1 cellular context compared by ENCODE assay signal in the genomic region with DNA sequence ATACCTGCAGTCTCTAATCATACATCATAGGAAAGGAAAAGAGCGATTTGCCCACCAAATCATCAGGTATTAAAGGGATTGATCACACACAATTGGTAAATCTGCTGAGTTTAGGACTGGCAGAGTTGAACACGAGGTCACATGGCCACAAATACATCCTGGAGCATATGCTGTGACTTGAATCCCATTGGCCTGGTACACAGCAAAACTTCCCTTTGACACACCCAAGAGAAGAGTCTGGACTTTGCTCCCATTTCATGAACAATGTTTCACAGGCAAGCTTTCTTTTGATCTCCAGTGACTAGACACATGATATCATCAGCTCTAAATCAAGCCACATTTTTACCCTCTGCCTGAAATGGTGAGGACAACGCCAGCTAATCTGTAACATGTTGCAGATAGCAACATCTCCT.
A peak's percentile ranks its signal among the peaks of the same experiment; 100 is the strongest.
TF ChIP-seq lines count a peak whose summit lies in the region.

No MANE protein-coding gene starts in this region.

TF ChIP-seq in HepG2, 621 proteins besides CTCF, POLR2A, EP300 and RAD21 (continued from another document and continues in another):
- TF ChIP-seq, protein P1, sequence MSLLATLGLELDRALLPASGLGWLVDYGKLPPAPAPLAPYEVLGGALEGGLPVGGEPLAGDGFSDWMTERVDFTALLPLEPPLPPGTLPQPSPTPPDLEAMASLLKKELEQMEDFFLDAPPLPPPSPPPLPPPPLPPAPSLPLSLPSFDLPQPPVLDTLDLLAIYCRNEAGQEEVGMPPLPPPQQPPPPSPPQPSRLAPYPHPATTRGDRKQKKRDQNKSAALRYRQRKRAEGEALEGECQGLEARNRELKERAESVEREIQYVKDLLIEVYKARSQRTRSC (CRISPR knock-in tag; IDR thresholded peaks at IDR 0.05; ENCODE audit: low read depth), result no peak
- TF ChIP-seq, protein P2, sequence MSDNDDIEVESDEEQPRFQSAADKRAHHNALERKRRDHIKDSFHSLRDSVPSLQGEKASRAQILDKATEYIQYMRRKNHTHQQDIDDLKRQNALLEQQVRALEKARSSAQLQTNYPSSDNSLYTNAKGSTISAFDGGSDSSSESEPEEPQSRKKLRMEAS (IDR thresholded peaks at IDR 0.05), result peak; percentile 90
- no peak for TF ChIP-seq NRL (CRISPR knock-in tag; IDR thresholded peaks at IDR 0.05; ENCODE audit: borderline replicate concordance)
- TF ChIP-seq ZNF724P (CRISPR knock-in tag; IDR thresholded peaks at IDR 0.05; ENCODE audit: borderline replicate concordance), result no peak
- TF ChIP-seq HNF4A (CRISPR knock-in tag; IDR thresholded peaks at IDR 0.05), result peak; percentile 98
- TF ChIP-seq ZNF549 (CRISPR knock-in tag; IDR thresholded peaks at IDR 0.05), result peak; percentile 99
- peak; percentile 26; the same call in 1 of the 2 replicates for TF ChIP-seq KDM3A (CRISPR knock-in tag; IDR thresholded peaks at IDR 0.05; ENCODE audit: low read depth)
- TF ChIP-seq XRCC5 (optimal IDR thresholded peaks at IDR 0.05; ENCODE audit: low read length), result peak; percentile 67
- TF ChIP-seq, protein P3, sequence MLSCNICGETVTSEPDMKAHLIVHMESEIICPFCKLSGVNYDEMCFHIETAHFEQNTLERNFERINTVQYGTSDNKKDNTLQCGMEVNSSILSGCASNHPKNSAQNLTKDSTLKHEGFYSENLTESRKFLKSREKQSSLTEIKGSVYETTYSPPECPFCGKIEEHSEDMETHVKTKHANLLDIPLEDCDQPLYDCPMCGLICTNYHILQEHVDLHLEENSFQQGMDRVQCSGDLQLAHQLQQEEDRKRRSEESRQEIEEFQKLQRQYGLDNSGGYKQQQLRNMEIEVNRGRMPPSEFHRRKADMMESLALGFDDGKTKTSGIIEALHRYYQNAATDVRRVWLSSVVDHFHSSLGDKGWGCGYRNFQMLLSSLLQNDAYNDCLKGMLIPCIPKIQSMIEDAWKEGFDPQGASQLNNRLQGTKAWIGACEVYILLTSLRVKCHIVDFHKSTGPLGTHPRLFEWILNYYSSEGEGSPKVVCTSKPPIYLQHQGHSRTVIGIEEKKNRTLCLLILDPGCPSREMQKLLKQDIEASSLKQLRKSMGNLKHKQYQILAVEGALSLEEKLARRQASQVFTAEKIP (CRISPR knock-in tag; IDR thresholded peaks at IDR 0.05; ENCODE audit: borderline replicate concordance), result no peak
- TF ChIP-seq PPARG (CRISPR knock-in tag; conservative IDR thresholded peaks at IDR 0.05), result peak; percentile 85
- peak; percentile 41; the same call in 1 of the 2 replicates for TF ChIP-seq PITX1 (CRISPR knock-in tag; IDR thresholded peaks at IDR 0.05)
- no peak for TF ChIP-seq KLF13 (CRISPR knock-in tag; IDR thresholded peaks at IDR 0.05)
- TF ChIP-seq ATF1 (CRISPR knock-in tag; IDR thresholded peaks at IDR 0.05), result peak; percentile 51; the same call in 1 of the 2 replicates
- no peak for TF ChIP-seq ZNF224 (CRISPR knock-in tag; IDR thresholded peaks at IDR 0.05)
- peak; percentile 80 for TF ChIP-seq ZBTB21 (CRISPR knock-in tag; IDR thresholded peaks at IDR 0.05)
- TF ChIP-seq SALL2 (CRISPR knock-in tag; IDR thresholded peaks at IDR 0.05), result 0 out of 2 replicates have a peak, but pooled peaks have one; percentile 60
- TF ChIP-seq PHF5A (CRISPR knock-in tag; IDR thresholded peaks at IDR 0.05; ENCODE audit: low read depth, unreplicated experiment), result peak; percentile 65
- 0 out of 2 replicates have a peak, but pooled peaks have one; percentile 69 for TF ChIP-seq RFXANK (CRISPR knock-in tag; IDR thresholded peaks at IDR 0.05)
- TF ChIP-seq, protein P4, sequence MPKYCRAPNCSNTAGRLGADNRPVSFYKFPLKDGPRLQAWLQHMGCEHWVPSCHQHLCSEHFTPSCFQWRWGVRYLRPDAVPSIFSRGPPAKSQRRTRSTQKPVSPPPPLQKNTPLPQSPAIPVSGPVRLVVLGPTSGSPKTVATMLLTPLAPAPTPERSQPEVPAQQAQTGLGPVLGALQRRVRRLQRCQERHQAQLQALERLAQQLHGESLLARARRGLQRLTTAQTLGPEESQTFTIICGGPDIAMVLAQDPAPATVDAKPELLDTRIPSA (CRISPR knock-in tag; IDR thresholded peaks at IDR 0.05; ENCODE audit: borderline replicate concordance), result no peak
- peak; percentile 82 for TF ChIP-seq NCOA2 (CRISPR knock-in tag; IDR thresholded peaks at IDR 0.05)
- peak; percentile 67; the same call in 1 of the 3 replicates for TF ChIP-seq MXI1 (IDR thresholded peaks at IDR 0.05; ENCODE audit: borderline replicate concordance, low read depth, low read length)
- TF ChIP-seq, protein P5, sequence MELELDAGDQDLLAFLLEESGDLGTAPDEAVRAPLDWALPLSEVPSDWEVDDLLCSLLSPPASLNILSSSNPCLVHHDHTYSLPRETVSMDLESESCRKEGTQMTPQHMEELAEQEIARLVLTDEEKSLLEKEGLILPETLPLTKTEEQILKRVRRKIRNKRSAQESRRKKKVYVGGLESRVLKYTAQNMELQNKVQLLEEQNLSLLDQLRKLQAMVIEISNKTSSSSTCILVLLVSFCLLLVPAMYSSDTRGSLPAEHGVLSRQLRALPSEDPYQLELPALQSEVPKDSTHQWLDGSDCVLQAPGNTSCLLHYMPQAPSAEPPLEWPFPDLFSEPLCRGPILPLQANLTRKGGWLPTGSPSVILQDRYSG (CRISPR knock-in tag; IDR thresholded peaks at IDR 0.05), result peak; percentile 69; the same call in 1 of the 2 replicates
- TF ChIP-seq NR2F6 (IDR thresholded peaks at IDR 0.05), result no peak; the same call in 1 of the 2 replicates
- peak; percentile 75 for TF ChIP-seq NR2F6 (CRISPR knock-in tag; IDR thresholded peaks at IDR 0.05)
- TF ChIP-seq MLLT10 (CRISPR knock-in tag; IDR thresholded peaks at IDR 0.05), result no peak
- 0 out of 2 replicates have a peak, but pooled peaks have one; percentile 17 for TF ChIP-seq SSRP1 (CRISPR knock-in tag; IDR thresholded peaks at IDR 0.05)
- TF ChIP-seq CEBPB (IDR thresholded peaks at IDR 0.05; ENCODE audit: borderline replicate concordance, low read depth, low read length), result peak; percentile 46; the same call in 1 of the 2 replicates
- TF ChIP-seq TBX3 (IDR thresholded peaks at IDR 0.05; ENCODE audit: borderline replicate concordance), result peak; percentile 80
- TF ChIP-seq, protein P6, sequence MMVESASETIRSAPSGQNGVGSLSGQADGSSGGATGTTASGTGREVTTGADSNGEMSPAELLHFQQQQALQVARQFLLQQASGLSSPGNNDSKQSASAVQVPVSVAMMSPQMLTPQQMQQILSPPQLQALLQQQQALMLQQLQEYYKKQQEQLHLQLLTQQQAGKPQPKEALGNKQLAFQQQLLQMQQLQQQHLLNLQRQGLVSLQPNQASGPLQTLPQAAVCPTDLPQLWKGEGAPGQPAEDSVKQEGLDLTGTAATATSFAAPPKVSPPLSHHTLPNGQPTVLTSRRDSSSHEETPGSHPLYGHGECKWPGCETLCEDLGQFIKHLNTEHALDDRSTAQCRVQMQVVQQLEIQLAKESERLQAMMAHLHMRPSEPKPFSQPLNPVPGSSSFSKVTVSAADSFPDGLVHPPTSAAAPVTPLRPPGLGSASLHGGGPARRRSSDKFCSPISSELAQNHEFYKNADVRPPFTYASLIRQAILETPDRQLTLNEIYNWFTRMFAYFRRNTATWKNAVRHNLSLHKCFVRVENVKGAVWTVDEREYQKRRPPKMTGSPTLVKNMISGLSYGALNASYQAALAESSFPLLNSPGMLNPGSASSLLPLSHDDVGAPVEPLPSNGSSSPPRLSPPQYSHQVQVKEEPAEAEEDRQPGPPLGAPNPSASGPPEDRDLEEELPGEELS (CRISPR knock-in tag; IDR thresholded peaks at IDR 0.05), result peak; percentile 67
- no peak; the same call in 1 of the 2 replicates for TF ChIP-seq KMT2B (CRISPR knock-in tag; IDR thresholded peaks at IDR 0.05)
- TF ChIP-seq ZNF337 (CRISPR knock-in tag; IDR thresholded peaks at IDR 0.05; ENCODE audit: borderline replicate concordance, low read depth), result no peak
- TF ChIP-seq ZSCAN25 (CRISPR knock-in tag; IDR thresholded peaks at IDR 0.05), result no peak
- TF ChIP-seq TAF1 (CRISPR knock-in tag; IDR thresholded peaks at IDR 0.05), result no peak
- TF ChIP-seq, protein P7, sequence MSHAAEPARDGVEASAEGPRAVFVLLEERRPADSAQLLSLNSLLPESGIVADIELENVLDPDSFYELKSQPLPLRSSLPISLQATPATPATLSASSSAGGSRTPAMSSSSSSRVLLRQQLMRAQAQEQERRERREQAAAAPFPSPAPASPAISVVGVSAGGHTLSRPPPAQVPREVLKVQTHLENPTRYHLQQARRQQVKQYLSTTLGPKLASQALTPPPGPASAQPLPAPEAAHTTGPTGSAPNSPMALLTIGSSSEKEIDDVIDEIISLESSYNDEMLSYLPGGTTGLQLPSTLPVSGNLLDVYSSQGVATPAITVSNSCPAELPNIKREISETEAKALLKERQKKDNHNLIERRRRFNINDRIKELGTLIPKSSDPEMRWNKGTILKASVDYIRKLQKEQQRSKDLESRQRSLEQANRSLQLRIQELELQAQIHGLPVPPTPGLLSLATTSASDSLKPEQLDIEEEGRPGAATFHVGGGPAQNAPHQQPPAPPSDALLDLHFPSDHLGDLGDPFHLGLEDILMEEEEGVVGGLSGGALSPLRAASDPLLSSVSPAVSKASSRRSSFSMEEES (CRISPR knock-in tag; IDR thresholded peaks at IDR 0.05), result peak; percentile 78
- TF ChIP-seq, protein P8, sequence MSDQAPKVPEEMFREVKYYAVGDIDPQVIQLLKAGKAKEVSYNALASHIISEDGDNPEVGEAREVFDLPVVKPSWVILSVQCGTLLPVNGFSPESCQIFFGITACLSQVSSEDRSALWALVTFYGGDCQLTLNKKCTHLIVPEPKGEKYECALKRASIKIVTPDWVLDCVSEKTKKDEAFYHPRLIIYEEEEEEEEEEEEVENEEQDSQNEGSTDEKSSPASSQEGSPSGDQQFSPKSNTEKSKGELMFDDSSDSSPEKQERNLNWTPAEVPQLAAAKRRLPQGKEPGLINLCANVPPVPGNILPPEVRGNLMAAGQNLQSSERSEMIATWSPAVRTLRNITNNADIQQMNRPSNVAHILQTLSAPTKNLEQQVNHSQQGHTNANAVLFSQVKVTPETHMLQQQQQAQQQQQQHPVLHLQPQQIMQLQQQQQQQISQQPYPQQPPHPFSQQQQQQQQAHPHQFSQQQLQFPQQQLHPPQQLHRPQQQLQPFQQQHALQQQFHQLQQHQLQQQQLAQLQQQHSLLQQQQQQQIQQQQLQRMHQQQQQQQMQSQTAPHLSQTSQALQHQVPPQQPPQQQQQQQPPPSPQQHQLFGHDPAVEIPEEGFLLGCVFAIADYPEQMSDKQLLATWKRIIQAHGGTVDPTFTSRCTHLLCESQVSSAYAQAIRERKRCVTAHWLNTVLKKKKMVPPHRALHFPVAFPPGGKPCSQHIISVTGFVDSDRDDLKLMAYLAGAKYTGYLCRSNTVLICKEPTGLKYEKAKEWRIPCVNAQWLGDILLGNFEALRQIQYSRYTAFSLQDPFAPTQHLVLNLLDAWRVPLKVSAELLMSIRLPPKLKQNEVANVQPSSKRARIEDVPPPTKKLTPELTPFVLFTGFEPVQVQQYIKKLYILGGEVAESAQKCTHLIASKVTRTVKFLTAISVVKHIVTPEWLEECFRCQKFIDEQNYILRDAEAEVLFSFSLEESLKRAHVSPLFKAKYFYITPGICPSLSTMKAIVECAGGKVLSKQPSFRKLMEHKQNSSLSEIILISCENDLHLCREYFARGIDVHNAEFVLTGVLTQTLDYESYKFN (CRISPR knock-in tag; conservative IDR thresholded peaks at IDR 0.05), result peak; percentile 90
- TF ChIP-seq, protein P9, sequence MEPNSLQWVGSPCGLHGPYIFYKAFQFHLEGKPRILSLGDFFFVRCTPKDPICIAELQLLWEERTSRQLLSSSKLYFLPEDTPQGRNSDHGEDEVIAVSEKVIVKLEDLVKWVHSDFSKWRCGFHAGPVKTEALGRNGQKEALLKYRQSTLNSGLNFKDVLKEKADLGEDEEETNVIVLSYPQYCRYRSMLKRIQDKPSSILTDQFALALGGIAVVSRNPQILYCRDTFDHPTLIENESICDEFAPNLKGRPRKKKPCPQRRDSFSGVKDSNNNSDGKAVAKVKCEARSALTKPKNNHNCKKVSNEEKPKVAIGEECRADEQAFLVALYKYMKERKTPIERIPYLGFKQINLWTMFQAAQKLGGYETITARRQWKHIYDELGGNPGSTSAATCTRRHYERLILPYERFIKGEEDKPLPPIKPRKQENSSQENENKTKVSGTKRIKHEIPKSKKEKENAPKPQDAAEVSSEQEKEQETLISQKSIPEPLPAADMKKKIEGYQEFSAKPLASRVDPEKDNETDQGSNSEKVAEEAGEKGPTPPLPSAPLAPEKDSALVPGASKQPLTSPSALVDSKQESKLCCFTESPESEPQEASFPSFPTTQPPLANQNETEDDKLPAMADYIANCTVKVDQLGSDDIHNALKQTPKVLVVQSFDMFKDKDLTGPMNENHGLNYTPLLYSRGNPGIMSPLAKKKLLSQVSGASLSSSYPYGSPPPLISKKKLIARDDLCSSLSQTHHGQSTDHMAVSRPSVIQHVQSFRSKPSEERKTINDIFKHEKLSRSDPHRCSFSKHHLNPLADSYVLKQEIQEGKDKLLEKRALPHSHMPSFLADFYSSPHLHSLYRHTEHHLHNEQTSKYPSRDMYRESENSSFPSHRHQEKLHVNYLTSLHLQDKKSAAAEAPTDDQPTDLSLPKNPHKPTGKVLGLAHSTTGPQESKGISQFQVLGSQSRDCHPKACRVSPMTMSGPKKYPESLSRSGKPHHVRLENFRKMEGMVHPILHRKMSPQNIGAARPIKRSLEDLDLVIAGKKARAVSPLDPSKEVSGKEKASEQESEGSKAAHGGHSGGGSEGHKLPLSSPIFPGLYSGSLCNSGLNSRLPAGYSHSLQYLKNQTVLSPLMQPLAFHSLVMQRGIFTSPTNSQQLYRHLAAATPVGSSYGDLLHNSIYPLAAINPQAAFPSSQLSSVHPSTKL (CRISPR knock-in tag; IDR thresholded peaks at IDR 0.05), result peak; percentile 98
- TF ChIP-seq ZSCAN9 (CRISPR knock-in tag; IDR thresholded peaks at IDR 0.05; ENCODE audit: borderline replicate concordance), result peak; percentile 84
- TF ChIP-seq NFRKB (IDR thresholded peaks at IDR 0.05), result no peak
- 0 out of 2 replicates have a peak, but pooled peaks have one; percentile 22 for TF ChIP-seq ISX (CRISPR knock-in tag; conservative IDR thresholded peaks at IDR 0.05)
- TF ChIP-seq FOXK2 (IDR thresholded peaks at IDR 0.05), result peak; percentile 62; the same call in 1 of the 2 replicates
